In the genomic region with DNA sequence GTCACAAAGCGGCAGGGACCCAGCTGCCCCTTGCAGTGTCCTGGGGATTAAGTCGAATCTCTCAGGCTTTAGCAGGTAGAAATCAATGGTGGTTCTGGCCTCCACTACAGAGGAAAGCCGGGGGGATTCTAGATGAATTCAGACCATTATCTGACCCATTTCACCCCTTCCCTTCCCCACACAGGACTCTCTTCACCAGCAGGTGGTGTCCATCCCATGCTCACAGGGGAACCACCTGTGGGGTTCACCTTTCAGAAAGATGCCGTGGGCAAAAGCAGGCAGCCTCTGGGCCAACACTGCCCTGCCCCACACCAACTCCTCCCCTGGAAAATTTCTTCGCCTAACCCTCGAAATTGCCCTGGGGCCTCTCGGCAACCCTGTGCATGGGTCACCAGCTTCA, we compare ENCODE assay signal across 33 cellular contexts.
"Had no signal": no experiment of that assay in that cellular context is flagged by ENCODE, and none has a peak within 500 bp of the region (broad histone marks: within the 10 kb centered on the region; RNA-seq: fewer than 3 reads in every experiment).

No MANE protein-coding gene starts in this region.

- H3K36me3 ChIP-seq: cardiac muscle cell, colonic mucosa, Peyer's patch, SJSA1 had no signal

- H3K27ac ChIP-seq: cardiac muscle cell, colonic mucosa, Peyer's patch, SJSA1 had no signal

- H3K27me3 Mint-ChIP-seq: activated naive CD8-positive, alpha-beta T cell treated with anti-CD3 and anti-CD28 coated beads, Interleukin-2, amount 50 U/mL, for 24 hours had no signal

- H3K9me3 Mint-ChIP-seq: activated B cell treated with CpG ODN at 0.5 μM for 24 hours; activated CD4-positive, alpha-beta memory T cell treated with anti-CD3 and anti-CD28 coated beads for 36 hours; activated naive CD4-positive, alpha-beta T cell treated with anti-CD3 and anti-CD28 coated beads, Interleukin-2, amount 10 ng/mL, durations not matched to agents 7 days and 5 days; activated naive CD8-positive, alpha-beta T cell treated with anti-CD3 and anti-CD28 coated beads, Interleukin-2, amount 50 U/mL, for 24 hours; central memory CD8-positive, alpha-beta T cell; T-helper 1 cell treated with Interleukin-12 subunit alpha and Interleukin-12 subunit beta and Interleukin-4 antibody, amounts not matched to agents 30 μg/mL and 1 μg/mL, for 36 hours; T-helper 2 cell treated with Interferon-gamma antibody and Interleukin-4, amounts not matched to agents 5 μg/mL and 100 μg/mL, for 36 hours had no signal

- H3K4me1 ChIP-seq: colonic mucosa, Peyer's patch had no signal

- DNase-seq: activated B cell treated with CpG ODN at 0.5 μM for 24 hours; activated CD4-positive, alpha-beta memory T cell treated with anti-CD3 and anti-CD28 coated beads for 36 hours; activated CD4-positive, alpha-beta T cell treated with anti-CD3 and anti-CD28 coated beads for 4 hours; activated CD4-positive, alpha-beta T cell treated with anti-CD3 and anti-CD28 coated beads, Interleukin-2, amount 50 U/mL, for 1 hour; activated CD4-positive, CD25-positive, alpha-beta regulatory T cell treated with anti-CD3 and anti-CD28 coated beads, Interleukin-2, amount 50 U/mL, for 72 hours; activated CD8-positive, alpha-beta memory T cell treated with anti-CD3 and anti-CD28 coated beads for 24 hours; activated CD8-positive, alpha-beta memory T cell treated with anti-CD3 and anti-CD28 coated beads, Interleukin-2, amount 10 ng/mL, durations not matched to agents 7 days and 5 days; activated CD8-positive, alpha-beta memory T cell treated with anti-CD3 and anti-CD28 coated beads, Interleukin-2, amount 50 U/mL, for 48 hours; activated effector memory CD4-positive, alpha-beta T cell treated with Interleukin-2 at 50 U/mL for 16 hours; activated naive CD4-positive, alpha-beta T cell treated with anti-CD3 and anti-CD28 coated beads, Interleukin-2, amount 10 ng/mL, durations not matched to agents 7 days and 5 days; activated naive CD8-positive, alpha-beta T cell treated with anti-CD3 and anti-CD28 coated beads, Interleukin-2, amount 50 U/mL, for 24 hours; activated T-cell treated with anti-CD3 and anti-CD28 coated beads, Interleukin-2, amount 50 U/mL, for 48 hours; aorta; colonic mucosa; Karpas-422; NCI-H1092; NCI-H146; NCI-H187 treated with DMSO at 0.1 percent for 48 hours; NCI-H2081; NCI-H2171 treated with DMSO at 0.1 percent for 48 hours; NCI-H2227 treated with DMSO at 0.1 percent for 48 hours; NCI-H446; NCI-H524 treated with DMSO at 0.1 percent for 48 hours; Peyer's patch; RPMI8226; SHP77 treated with DMSO at 0.1 percent for 48 hours; SK-N-SH had no signal

- H3K9me3 ChIP-seq: colonic mucosa, Peyer's patch, SJSA1, SK-N-SH had no signal

- H3K27me3 ChIP-seq: cardiac muscle cell, colonic mucosa, Peyer's patch, SJSA1 had no signal

- ATAC-seq: activated CD8-positive, alpha-beta memory T cell treated with anti-CD3 and anti-CD28 coated beads, Interleukin-2, amount 10 ng/mL, durations not matched to agents 7 days and 5 days; activated naive CD8-positive, alpha-beta T cell treated with anti-CD3 and anti-CD28 coated beads, Interleukin-2, amount 50 U/mL, for 24 hours had no signal

- H3K4me2 ChIP-seq: SK-N-SH had no signal

- H3K36me3 Mint-ChIP-seq: activated CD4-positive, alpha-beta memory T cell treated with anti-CD3 and anti-CD28 coated beads for 36 hours; activated CD8-positive, alpha-beta memory T cell treated with anti-CD3 and anti-CD28 coated beads, Interleukin-2, amount 10 ng/mL, durations not matched to agents 7 days and 5 days; activated naive CD4-positive, alpha-beta T cell treated with anti-CD3 and anti-CD28 coated beads, Interleukin-2, amount 10 ng/mL, durations not matched to agents 7 days and 5 days had no signal

- H3K9ac ChIP-seq: SK-N-SH had no signal

- H3K4me3 Mint-ChIP-seq: activated B cell treated with CpG ODN at 0.5 μM for 24 hours; activated CD4-positive, alpha-beta memory T cell treated with anti-CD3 and anti-CD28 coated beads for 36 hours; activated CD8-positive, alpha-beta memory T cell treated with anti-CD3 and anti-CD28 coated beads, Interleukin-2, amount 10 ng/mL, durations not matched to agents 7 days and 5 days; activated naive CD4-positive, alpha-beta T cell treated with anti-CD3 and anti-CD28 coated beads, Interleukin-2, amount 10 ng/mL, durations not matched to agents 7 days and 5 days; activated naive CD8-positive, alpha-beta T cell; activated naive CD8-positive, alpha-beta T cell treated with anti-CD3 and anti-CD28 coated beads, Interleukin-2, amount 50 U/mL, for 24 hours; central memory CD8-positive, alpha-beta T cell; T-helper 1 cell treated with Interleukin-12 subunit alpha and Interleukin-12 subunit beta and Interleukin-4 antibody, amounts not matched to agents 30 μg/mL and 1 μg/mL, for 36 hours; T-helper 2 cell treated with Interferon-gamma antibody and Interleukin-4, amounts not matched to agents 5 μg/mL and 100 μg/mL, for 36 hours had no signal

- H3K4me3 ChIP-seq: cardiac muscle cell, colonic mucosa, Peyer's patch, SJSA1 had no signal

- H3K27ac Mint-ChIP-seq: activated B cell treated with CpG ODN at 0.5 μM for 24 hours; activated CD4-positive, alpha-beta memory T cell treated with anti-CD3 and anti-CD28 coated beads for 36 hours; activated CD8-positive, alpha-beta memory T cell treated with anti-CD3 and anti-CD28 coated beads, Interleukin-2, amount 10 ng/mL, durations not matched to agents 7 days and 5 days; activated naive CD4-positive, alpha-beta T cell treated with anti-CD3 and anti-CD28 coated beads, Interleukin-2, amount 10 ng/mL, durations not matched to agents 7 days and 5 days; activated naive CD8-positive, alpha-beta T cell; activated naive CD8-positive, alpha-beta T cell treated with anti-CD3 and anti-CD28 coated beads, Interleukin-2, amount 50 U/mL, for 24 hours; T-helper 1 cell treated with Interleukin-12 subunit alpha and Interleukin-12 subunit beta and Interleukin-4 antibody, amounts not matched to agents 30 μg/mL and 1 μg/mL, for 36 hours; T-helper 2 cell treated with Interferon-gamma antibody and Interleukin-4, amounts not matched to agents 5 μg/mL and 100 μg/mL, for 36 hours had no signal

- H3K4me1 Mint-ChIP-seq: activated B cell treated with CpG ODN at 0.5 μM for 24 hours; activated naive CD4-positive, alpha-beta T cell treated with anti-CD3 and anti-CD28 coated beads, Interleukin-2, amount 10 ng/mL, durations not matched to agents 7 days and 5 days; activated naive CD8-positive, alpha-beta T cell treated with anti-CD3 and anti-CD28 coated beads, Interleukin-2, amount 50 U/mL, for 24 hours; central memory CD8-positive, alpha-beta T cell had no signal
